In genomic region chrX:107678957-107679740, GRCh38 we compare ENCODE assay signal across 9 cellular contexts. TPM values are rescaled to one million over a fixed set of nuclear protein-coding genes. Genes with fewer than 3 reads are reported as not detected.
DNase-seq lines count a peak whose midpoint lies in the region; ATAC-seq and TF ChIP-seq lines count a peak whose summit lies in the region.
"Had no signal": no experiment of that assay in that cellular context is flagged by ENCODE, and none has a peak within 500 bp of the region (broad histone marks: within the 10 kb centered on the region; RNA-seq: fewer than 3 reads in every experiment).

No MANE protein-coding gene starts in this region.

- no peak for TF ChIP-seq CTCF in testis (IDR thresholded peaks at IDR 0.05)

- TF ChIP-seq POLR2A in testis (IDR thresholded peaks at IDR 0.05) = no peak

- H3K4me3 Mint-ChIP-seq in activated naive CD8-positive, alpha-beta T cell treated with anti-CD3 and anti-CD28 coated beads, Interleukin-2, amount 50 U/mL, for 24 hours = no peak overlapping the region
- H3K4me3 Mint-ChIP-seq: neural crest cell had no signal

- H3K4me1 ChIP-seq in SJCRH30 = peaks cover 5% of the 10 kb centered on the region
- H3K4me1 ChIP-seq in testis = peaks cover 6% of the 10 kb centered on the region

- H3K36me3 ChIP-seq in SJCRH30 (no peaks in the 10 kb centered on the region), testis (ENCODE audit: low read depth, missing control alignments) (no peaks in the 10 kb centered on the region)

- ATAC-seq in GM21381 (IDR thresholded peaks at IDR 0.05; ENCODE audit: unreplicated experiment) = peak; percentile 30
- ATAC-seq in activated naive CD8-positive, alpha-beta T cell treated with anti-CD3 and anti-CD28 coated beads, Interleukin-2, amount 50 U/mL, for 24 hours = no peak
- ATAC-seq in left colon = no peak
- ATAC-seq in HG03521 (IDR thresholded peaks at IDR 0.05; ENCODE audit: unreplicated experiment) = no peak

- no peaks in the 10 kb centered on the region for H3K36me3 Mint-ChIP-seq in activated naive CD8-positive, alpha-beta T cell treated with anti-CD3 and anti-CD28 coated beads, Interleukin-2, amount 50 U/mL, for 24 hours (ENCODE audit: low read depth)

- H3K4me1 Mint-ChIP-seq in activated naive CD8-positive, alpha-beta T cell treated with anti-CD3 and anti-CD28 coated beads, Interleukin-2, amount 50 U/mL, for 24 hours = peaks cover 53% of the 10 kb centered on the region

- WGBS in testis, 2 donors = 80 to 91% methylated on average over 1 to 6 of the region's 8 CpGs

- H3K27ac Mint-ChIP-seq in activated naive CD8-positive, alpha-beta T cell treated with anti-CD3 and anti-CD28 coated beads, Interleukin-2, amount 50 U/mL, for 24 hours = no peak overlapping the region

- H3K9me3 Mint-ChIP-seq in activated naive CD8-positive, alpha-beta T cell treated with anti-CD3 and anti-CD28 coated beads, Interleukin-2, amount 50 U/mL, for 24 hours = no peaks in the 10 kb centered on the region

- H3K9me3 ChIP-seq in SJCRH30 (replicated peaks) = no peaks in the 10 kb centered on the region
- H3K9me3 ChIP-seq in testis = no peaks in the 10 kb centered on the region

- no peak overlapping the region for H3K27ac ChIP-seq in SJCRH30
- H3K27ac ChIP-seq in testis = peak overlapping the region in 1 of 2 donors; percentile 19

- DNase-seq in SJCRH30 (peak; percentile 48 to 62), left colon (peak; percentile 67 to 76), testis (peak; percentile 70), DMS79 treated with DMSO at 0.1 percent for 48 hours (lab: John Stamatoyannopoulos, UW) (no peak), NCI-H187 (lab: John Stamatoyannopoulos, UW) (no peak)
- peak; percentile 64 for DNase-seq in activated naive CD8-positive, alpha-beta T cell treated with anti-CD3 and anti-CD28 coated beads, Interleukin-2, amount 50 U/mL, for 24 hours

- H3K27me3 ChIP-seq in SJCRH30 (no peaks in the 10 kb centered on the region), testis (no peaks in the 10 kb centered on the region)

- intact Hi-C loops in left colon (cut with DNase I, micrococcal nuclease) (no loop called here), testis (cut with DNase I; ENCODE audit: low total_unique reads) (loop anchor here (5.0 to 10.0 kb wide), 3 partner anchors 38 to 96 kb away; partner anchors contain the start of genes NCBP2L and TSC22D3)

- H3K27me3 Mint-ChIP-seq in activated naive CD8-positive, alpha-beta T cell treated with anti-CD3 and anti-CD28 coated beads, Interleukin-2, amount 50 U/mL, for 24 hours = no peaks in the 10 kb centered on the region

- H3K4me3 ChIP-seq in SJCRH30 (no peak overlapping the region), testis (no peak overlapping the region)

RNA-seq across cellular contexts. Expression of gene PRPS1, which starts 50.8 kb away (rescaled TPM):
- 68.5 and 69.7 TPM in 2 replicates for total RNA-seq in SJCRH30 (2014; rRNA removed; shearing (Covaris generic))
- total RNA-seq in left colon (1 to 10 TPM; 8.1 to 9.4 TPM), testis (10 to 100 TPM; 38.7 to 39.3 TPM)
- 32.7 TPM for polyA plus RNA-seq in testis (ENCODE audit: insufficient read depth, low read depth, low replicate concordance)

Comparison
In these comparisons a context has a peak if more than half of its experiments do, and no peak if none do; other contexts are left out.
1. DNase-seq: peak in SJCRH30 (2 of 2), activated naive CD8-positive, alpha-beta T cell treated with anti-CD3 and anti-CD28 coated beads, Interleukin-2, amount 50 U/mL, for 24 hours (single experiment), left colon (2 of 2) and testis (single experiment); none in DMS79 treated with DMSO at 0.1 percent for 48 hours (single experiment) and NCI-H187 (0 of 2).